In the genomic region with DNA sequence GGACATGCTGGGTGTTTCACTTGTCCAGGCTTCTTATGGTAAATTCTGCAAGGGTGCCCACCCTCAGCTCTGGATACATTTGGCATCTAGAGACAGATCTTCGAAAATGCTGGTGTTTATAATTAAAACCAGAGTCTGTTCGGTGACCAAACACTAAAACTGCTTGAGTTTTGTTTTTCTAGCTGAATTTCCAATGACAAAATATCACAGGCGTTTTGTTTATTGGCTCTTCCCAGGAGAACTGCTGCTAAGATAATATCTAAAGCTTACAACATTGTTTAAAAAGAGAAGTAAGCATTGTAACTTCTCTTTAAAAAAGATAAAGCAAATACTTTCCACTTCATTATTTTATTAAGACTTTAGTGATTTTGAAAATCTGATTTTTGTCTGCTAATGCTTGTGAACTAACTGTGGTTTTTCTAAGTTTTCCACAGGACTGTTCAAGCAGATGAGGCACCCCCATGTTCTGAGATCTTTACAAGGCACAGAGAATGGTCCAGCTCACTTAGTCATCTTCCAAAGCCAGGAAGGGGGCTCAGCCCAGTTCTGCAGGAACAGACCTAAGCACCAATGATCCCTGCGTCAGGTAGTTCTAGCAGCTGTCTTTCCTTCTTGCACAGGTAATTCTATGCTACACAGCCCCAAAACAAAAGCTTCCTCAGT, we compare ENCODE assay signal across 31 cellular contexts.
"Had no signal": no experiment of that assay in that cellular context is flagged by ENCODE, and none has a peak within 500 bp of the region (broad histone marks: within the 10 kb centered on the region; RNA-seq: fewer than 3 reads in every experiment).

No MANE protein-coding gene starts in this region.

- H3K9me3 ChIP-seq: esophagus muscularis mucosa, gastroesophageal sphincter, heart left ventricle, left ventricle myocardium inferior, lower lobe of right lung, ovary, psoas muscle, sigmoid colon, spleen, testis, tibial artery had no signal

- H3K4me3 ChIP-seq: esophagus muscularis mucosa, gastroesophageal sphincter, heart left ventricle, left ventricle myocardium inferior, lower lobe of right lung, ovary, psoas muscle, sigmoid colon, spleen, testis, tibial artery had no signal

- DNase-seq: cerebellar nuclear complex; effector CD8-positive, alpha-beta T cell; endodermal cell; foreskin keratinocyte; heart left ventricle; hippocampal formation; immature natural killer cell; islet precursor cell; kidney glomerular epithelial cell; left colon; left ventricle myocardium inferior; lower lobe of right lung; naive thymus-derived CD8-positive, alpha-beta T cell; nephron progenitor cell; nucleus accumbens; ovary; posterior cingulate gyrus; psoas muscle; right cardiac atrium; sigmoid colon; spleen; stimulated activated CD4-positive, alpha-beta T cell treated with anti-CD3 and anti-CD28 coated beads, Interleukin-4, amount 100 ng/mL, for 4 hours; stimulated activated naive CD8-positive, alpha-beta T cell treated with anti-CD3 and anti-CD28 coated beads, Interleukin-15, Interleukin-2, amounts not matched to agents 100 U/mL and 50 U/mL, for 24 hours; substantia nigra; testis; tibial artery had no signal

- FAIRE-seq: endothelial cell of umbilical vein, urothelium cell line had no signal

- ATAC-seq: foreskin keratinocyte; gastroesophageal sphincter; heart left ventricle; left colon; lower lobe of right lung; naive thymus-derived CD8-positive, alpha-beta T cell; psoas muscle; right cardiac atrium; stimulated activated memory B cell treated with anti-CD40 and anti-IgM and Interleukin-4, amounts not matched to agents 10 μg/mL and 1 μg/mL and 100 μg/mL, for 72 hours; stimulated activated naive CD8-positive, alpha-beta T cell treated with anti-CD3 and anti-CD28 coated beads, Interleukin-15, Interleukin-2, amounts not matched to agents 100 U/mL and 50 U/mL, for 24 hours had no signal

- H3K27ac ChIP-seq: esophagus muscularis mucosa, foreskin keratinocyte, gastroesophageal sphincter, heart left ventricle, left ventricle myocardium inferior, lower lobe of right lung, ovary, psoas muscle, sigmoid colon, spleen, testis, tibial artery had no signal

- H3K4me1 ChIP-seq: foreskin keratinocyte, gastroesophageal sphincter, heart left ventricle, left ventricle myocardium inferior, lower lobe of right lung, psoas muscle, sigmoid colon, spleen, tibial artery had no signal

- H3K36me3 ChIP-seq: esophagus muscularis mucosa, gastroesophageal sphincter, heart left ventricle, left ventricle myocardium inferior, lower lobe of right lung, ovary, sigmoid colon, spleen, tibial artery had no signal

- H3K27me3 ChIP-seq: esophagus muscularis mucosa, foreskin keratinocyte, gastroesophageal sphincter, heart left ventricle, ovary, sigmoid colon, spleen, testis, tibial artery had no signal
